1 cellular context compared by ENCODE assay signal in the genomic region with DNA sequence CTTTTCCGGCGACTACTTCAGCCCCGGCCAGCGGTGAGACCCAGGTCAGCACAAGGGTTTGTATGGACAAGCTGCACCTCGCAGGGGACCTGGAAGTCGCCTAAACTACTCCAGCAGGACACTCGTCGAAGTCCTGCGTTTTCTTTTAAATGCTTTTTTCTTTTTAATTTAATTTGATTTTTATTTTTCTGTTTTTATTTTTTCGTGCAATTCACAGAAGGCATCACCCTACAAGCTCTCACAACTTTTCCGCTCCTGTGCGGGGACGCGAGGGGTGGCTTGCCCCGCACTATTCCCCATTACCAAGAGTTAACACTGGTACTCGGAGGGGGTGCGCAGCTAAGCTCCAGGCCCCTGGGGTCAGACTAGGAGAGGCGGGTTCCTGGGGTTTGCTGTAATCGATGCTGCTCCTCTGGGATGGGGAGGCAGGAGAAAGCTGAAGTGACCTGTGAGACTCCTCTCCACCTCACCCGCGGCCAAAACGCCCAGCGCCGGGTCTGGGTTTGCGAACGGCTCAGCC.
TF ChIP-seq lines count a peak whose summit lies in the region.

No MANE protein-coding gene starts in this region.

TF ChIP-seq in H1, 55 proteins besides CTCF, POLR2A, EP300 and RAD21:
- peak; percentile 1 for TF ChIP-seq SAP30 (IDR thresholded peaks at IDR 0.05; ENCODE audit: insufficient read depth, insufficient replicate concordance, low read length)
- no peak for TF ChIP-seq YY1 (IDR thresholded peaks at IDR 0.05; ENCODE audit: low read depth, low read length)
TF ChIP-seq in H1: peak in this region for 1.
